ENCODE assay signal across 8 cellular contexts in genomic region chr19:47610902-47611301, GRCh38. TPM values are rescaled to one million over a fixed set of nuclear protein-coding genes. Genes with fewer than 3 reads are reported as not detected.
DNase-seq lines count a peak whose midpoint lies in the region; ATAC-seq, FAIRE-seq and TF ChIP-seq lines count a peak whose summit lies in the region.

No MANE protein-coding gene starts in this region.

- TF ChIP-seq CTCF in HEK293 (tag by site-specific recombination; IDR thresholded peaks at IDR 0.05) (no peak), glutamatergic neuron (IDR thresholded peaks at IDR 0.05; ENCODE audit: partially characterized antibody, unreplicated experiment) (no peak)

- no peaks in the 10 kb centered on the region for H3K9me3 Mint-ChIP-seq in activated CD4-positive, alpha-beta memory T cell treated with anti-CD3 and anti-CD28 coated beads, Interleukin-2, amount 10 ng/mL, durations not matched to agents 7 days and 5 days
- H3K9me3 Mint-ChIP-seq in glutamatergic neuron (ENCODE audit: unreplicated experiment) = peaks cover 6% of the 10 kb centered on the region

- H3K27me3 Mint-ChIP-seq in activated CD4-positive, alpha-beta memory T cell treated with anti-CD3 and anti-CD28 coated beads, Interleukin-2, amount 10 ng/mL, durations not matched to agents 7 days and 5 days = no peaks in the 10 kb centered on the region
- peaks cover 2% of the 10 kb centered on the region for H3K27me3 Mint-ChIP-seq in glutamatergic neuron (ENCODE audit: unreplicated experiment)

- no peak overlapping the region for H3K27ac ChIP-seq in HEK293 (ENCODE audit: extremely low read depth, low read depth, low read length)
- peak overlapping the region; percentile 93 to 97 for H3K27ac ChIP-seq in small intestine (ENCODE audit: low read depth in 1 of 2, low read length in 1 of 2)

- no peak for ATAC-seq in GM21576 (IDR thresholded peaks at IDR 0.05; ENCODE audit: unreplicated experiment)

- no peak overlapping the region for H3K4me3 ChIP-seq in HEK293 (ENCODE audit: low read depth, low read length)
- peak overlapping the region in 1 of 2 donors; percentile 84 for H3K4me3 ChIP-seq in small intestine (ENCODE audit: low read depth in 1 of 2, low read length in 2 of 2)

- H3K27me3 ChIP-seq in small intestine (ENCODE audit: control insufficient read depth in 2 of 2, insufficient read depth in 2 of 2, low read length in 2 of 2) = no peaks in the 10 kb centered on the region

- H3K4me1 ChIP-seq in HEK293 (ENCODE audit: control insufficient read depth, insufficient read depth, low read length) (peaks cover 10% of the 10 kb centered on the region), small intestine (ENCODE audit: control insufficient read depth in 2 of 2, insufficient read depth in 1 of 2, low read depth in 1 of 2, low read length in 1 of 2) (no peaks in the 10 kb centered on the region)

- 41 to 50% (median 42%) methylated on average over 7 of the region's 7 CpGs for WGBS in small intestine, 3 donors

- FAIRE-seq in small intestine (lab: Jason Lieb, UNC) = no peak

- in situ Hi-C loops in ACHN (cut with HindIII; ENCODE audit: low pct_ligation_motif_present, low pct_unique_long_range_greater_than_20kb, low sequenced_read_pairs) = no loop called here

- H3K9me3 ChIP-seq in HEK293 (ENCODE audit: control insufficient read depth, insufficient read depth, low read depth, low read length) (no peaks in the 10 kb centered on the region), small intestine (ENCODE audit: control insufficient read depth, low read depth) (no peaks in the 10 kb centered on the region)

- H3K36me3 ChIP-seq in HEK293 (ENCODE audit: control insufficient read depth in 2 of 2, insufficient read depth in 1 of 2, low read length in 2 of 2) (peaks cover 13 to 14% of the 10 kb centered on the region in 2 experiments; a peak in 2 of 3 replicates), small intestine (ENCODE audit: control insufficient read depth in 2 of 2, insufficient read depth in 2 of 2, low read length in 2 of 2) (peaks cover 0 to 2% of the 10 kb centered on the region in 2 donors)

- H3K4me1 Mint-ChIP-seq in activated CD4-positive, alpha-beta memory T cell treated with anti-CD3 and anti-CD28 coated beads, Interleukin-2, amount 10 ng/mL, durations not matched to agents 7 days and 5 days = peaks cover 27% of the 10 kb centered on the region
- peaks cover 28% of the 10 kb centered on the region for H3K4me1 Mint-ChIP-seq in glutamatergic neuron (ENCODE audit: low read depth, unreplicated experiment)

- peak overlapping the region; percentile 78 for H3K27ac Mint-ChIP-seq in activated CD4-positive, alpha-beta memory T cell treated with anti-CD3 and anti-CD28 coated beads, Interleukin-2, amount 10 ng/mL, durations not matched to agents 7 days and 5 days
- H3K27ac Mint-ChIP-seq in glutamatergic neuron (ENCODE audit: unreplicated experiment) = peak overlapping the region; percentile 92

- DNase-seq in activated CD4-positive, alpha-beta memory T cell treated with anti-CD3 and anti-CD28 coated beads, Interleukin-2, amount 10 ng/mL, durations not matched to agents 7 days and 5 days = no peak
- no peak for DNase-seq in glutamatergic neuron
- peak; percentile 71 for DNase-seq in small intestine
- no peak for DNase-seq in NCI-H2171 treated with DMSO at 0.1 percent for 48 hours (lab: John Stamatoyannopoulos, UW)
- DNase-seq in pons (ENCODE audit: low spot score) = no peak
- no peak for DNase-seq in ACHN

- POLR2A ChIA-PET in HEK293 (lab: Yijun Ruan, JAX) = interaction anchor here (0.5 to 2.8 kb wide), 9 partner anchors 9 to 127 kb away, joined by 3 to 27 read pairs (median 3); partner anchors contain the start of genes KPTN and NAPA
- POLR2A ChIA-PET in activated CD4-positive, alpha-beta memory T cell treated with anti-CD3 and anti-CD28 coated beads, Interleukin-2, amount 10 ng/mL, durations not matched to agents 7 days and 5 days (lab: Charles Lee) = interaction anchor here (1.1 to 2.8 kb wide), 8 partner anchors 10 to 337 kb away, joined by 3 to 46 read pairs (median 6); partner anchors contain the start of genes KPTN and NAPA

- peak overlapping the region; percentile 75 for H3K4me3 Mint-ChIP-seq in activated CD4-positive, alpha-beta memory T cell treated with anti-CD3 and anti-CD28 coated beads, Interleukin-2, amount 10 ng/mL, durations not matched to agents 7 days and 5 days
- peak overlapping the region; percentile 89 for H3K4me3 Mint-ChIP-seq in glutamatergic neuron (ENCODE audit: unreplicated experiment)

- H3K36me3 Mint-ChIP-seq in activated CD4-positive, alpha-beta memory T cell treated with anti-CD3 and anti-CD28 coated beads, Interleukin-2, amount 10 ng/mL, durations not matched to agents 7 days and 5 days (ENCODE audit: low read depth) = peaks cover 18% of the 10 kb centered on the region
- H3K36me3 Mint-ChIP-seq in glutamatergic neuron (ENCODE audit: unreplicated experiment) = no peaks in the 10 kb centered on the region

- CTCF ChIA-PET in HEK293 (lab: Yijun Ruan, JAX) = interaction anchor here (0.6 to 2.1 kb wide), 8 partner anchors 10 to 183 kb away, joined by 3 to 9 read pairs (median 4); partner anchors contain the start of gene NAPA
- CTCF ChIA-PET in activated CD4-positive, alpha-beta memory T cell treated with anti-CD3 and anti-CD28 coated beads, Interleukin-2, amount 10 ng/mL, durations not matched to agents 7 days and 5 days (lab: Charles Lee) = interaction anchor here (0.9 to 2.0 kb wide), 5 partner anchors 11 to 174 kb away, joined by 4 to 13 read pairs (median 7); partner anchors contain the start of genes KPTN and NAPA

TF ChIP-seq in HEK293, 187 proteins besides CTCF, POLR2A, EP300 and RAD21:
- TF ChIP-seq HOXA7 (CRISPR knock-in tag; IDR thresholded peaks at IDR 0.05; ENCODE audit: borderline replicate concordance) (no peak), PRDM4 (tag by site-specific recombination; IDR thresholded peaks at IDR 0.05) (no peak), ZNF768 (tag by site-specific recombination; IDR thresholded peaks at IDR 0.05) (peak; percentile 68; the same call in 1 of the 2 replicates)

RNA-seq across cellular contexts. Expression of gene BICRA, which starts 2.0 kb away (rescaled TPM):
- total RNA-seq in activated CD4-positive, alpha-beta memory T cell treated with anti-CD3 and anti-CD28 coated beads, Interleukin-2, amount 10 ng/mL, durations not matched to agents 7 days and 5 days = 10 to 100 TPM; 20.2 to 23.3 TPM
- 55.5 TPM for total RNA-seq in glutamatergic neuron (ENCODE audit: unreplicated experiment)
- polyA plus RNA-seq in small intestine = 1 to 10 TPM; 4.3 to 8.7 (median 8.1) TPM

RNA-seq across cellular contexts. Expression of gene ZNF541, which starts 38.0 kb away (rescaled TPM):
- under 1 TPM; 0.15 to 0.20 TPM for total RNA-seq in activated CD4-positive, alpha-beta memory T cell treated with anti-CD3 and anti-CD28 coated beads, Interleukin-2, amount 10 ng/mL, durations not matched to agents 7 days and 5 days
- not detected for total RNA-seq in glutamatergic neuron (ENCODE audit: unreplicated experiment)
- polyA plus RNA-seq in small intestine = under 1 TPM in 1 of 3 donors, not detected in 2; 0.30 TPM
